Comparison of ENCODE assay signal across 1 cellular context in genomic region chr6:45175272-45175671, GRCh38.
TF ChIP-seq lines count a peak whose summit lies in the region.

No MANE protein-coding gene starts in this region.

TF ChIP-seq in H1, 55 proteins besides CTCF, POLR2A, EP300 and RAD21 (continued from another document):
- no peak for TF ChIP-seq CHD2 (IDR thresholded peaks at IDR 0.05; ENCODE audit: low read length)
- no peak for TF ChIP-seq EGR1 (IDR thresholded peaks at IDR 0.05; ENCODE audit: borderline replicate concordance, low read depth, low read length)
- TF ChIP-seq TBP (IDR thresholded peaks at IDR 0.05; ENCODE audit: low read depth, low read length): no peak
- no peak for TF ChIP-seq NRF1 (IDR thresholded peaks at IDR 0.05; ENCODE audit: low read depth, low read length)
- TF ChIP-seq KDM1A (IDR thresholded peaks at IDR 0.05; ENCODE audit: borderline replicate concordance, low read length): no peak
- TF ChIP-seq RNF2 (IDR thresholded peaks at IDR 0.05; ENCODE audit: borderline replicate concordance, low read depth, low read length, missing control alignments, poor library complexity, severe bottlenecking): no peak
- TF ChIP-seq ATF3 (IDR thresholded peaks at IDR 0.05; ENCODE audit: insufficient read depth, low read depth, low read length): no peak
- TF ChIP-seq CEBPB (IDR thresholded peaks at IDR 0.05; ENCODE audit: low read depth, low read length): no peak
- TF ChIP-seq GTF2F1 (IDR thresholded peaks at IDR 0.05; ENCODE audit: borderline replicate concordance, low read depth, low read length): no peak
- no peak for TF ChIP-seq E2F6 (IDR thresholded peaks at IDR 0.05)
- no peak for TF ChIP-seq ZNF274 (IDR thresholded peaks at IDR 0.05; ENCODE audit: borderline replicate concordance, extremely low read depth, low read length)
